In the genomic region with DNA sequence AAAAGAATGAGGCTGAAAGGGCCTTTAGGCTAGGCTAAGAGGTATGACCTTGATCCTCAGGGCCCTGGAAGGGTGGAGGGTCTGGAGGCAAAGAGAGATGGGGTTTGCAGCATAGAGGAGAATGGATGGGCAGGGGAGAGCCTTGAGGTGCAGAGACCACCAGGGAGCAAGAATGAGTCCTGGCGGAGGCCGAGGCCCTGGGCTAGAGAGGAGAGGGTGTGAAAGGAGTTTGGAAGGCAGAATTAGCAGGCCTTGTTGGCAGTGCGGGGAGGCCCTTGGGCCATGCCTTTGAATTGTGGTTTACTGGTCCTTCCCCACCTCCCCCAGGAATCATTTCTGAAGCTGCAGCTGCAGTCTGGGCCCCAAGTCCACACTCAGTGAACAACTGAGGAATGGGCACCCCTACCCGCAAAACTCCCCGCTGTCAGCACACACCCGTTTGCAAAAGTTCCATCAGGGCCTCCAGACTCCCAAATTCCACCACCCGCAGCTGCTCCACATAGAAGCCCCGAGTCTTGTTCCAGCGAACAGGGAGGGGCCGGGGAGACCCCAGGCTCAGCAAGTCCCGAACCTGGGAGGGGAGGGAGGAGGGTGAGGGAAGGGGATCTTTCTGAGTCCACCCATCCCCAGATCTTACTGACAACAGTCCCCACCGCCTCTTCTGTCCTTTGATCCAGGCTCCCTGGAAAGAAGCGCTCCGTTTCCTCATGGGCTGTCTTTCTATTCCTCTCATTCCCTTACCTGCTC, we compare ENCODE assay signal across 16 cellular contexts. TPM values are rescaled to one million over a fixed set of nuclear protein-coding genes. Genes with fewer than 3 reads are reported as not detected.
DNase-seq lines count a peak whose midpoint lies in the region; ATAC-seq lines count a peak whose summit lies in the region.
"Had no signal": no experiment of that assay in that cellular context is flagged by ENCODE, and none has a peak within 500 bp of the region (broad histone marks: within the 10 kb centered on the region; RNA-seq: fewer than 3 reads in every experiment).

No MANE protein-coding gene starts in this region.

- peak overlapping the region; percentile 65 for H3K4me3 Mint-ChIP-seq in activated naive CD4-positive, alpha-beta T cell treated with anti-CD3 and anti-CD28 coated beads, Interleukin-2, amount 50 U/mL, for 24 hours
- no peak overlapping the region for H3K4me3 Mint-ChIP-seq in activated naive CD4-positive, alpha-beta T cell treated with anti-CD3 and anti-CD28 coated beads for 36 hours
- peak overlapping the region; percentile 53 for H3K4me3 Mint-ChIP-seq in activated T-helper 17 cell treated with anti-CD3 and anti-CD28 coated beads, Interleukin-2, amount 50 U/mL, for 72 hours
- H3K4me3 Mint-ChIP-seq in stimulated activated effector memory CD8-positive, alpha-beta T cell treated with anti-CD3 and anti-CD28 coated beads, Interleukin-12 subunit alpha, Interleukin-12 subunit beta, amount 100 ng/mL, for 72 hours, result peak overlapping the region; percentile 32

- intact Hi-C loops in activated naive CD4-positive, alpha-beta T cell treated with anti-CD3 and anti-CD28 coated beads for 36 hours (cut with micrococcal nuclease), result no loop called here
- intact Hi-C loops in left colon (cut with DNase I, micrococcal nuclease), result no loop called here

- H3K36me3 Mint-ChIP-seq in activated naive CD4-positive, alpha-beta T cell treated with anti-CD3 and anti-CD28 coated beads, Interleukin-2, amount 50 U/mL, for 24 hours, result no peaks in the 10 kb centered on the region
- no peaks in the 10 kb centered on the region for H3K36me3 Mint-ChIP-seq in activated naive CD4-positive, alpha-beta T cell treated with anti-CD3 and anti-CD28 coated beads for 36 hours (ENCODE audit: low read depth)
- no peaks in the 10 kb centered on the region for H3K36me3 Mint-ChIP-seq in activated T-helper 17 cell treated with anti-CD3 and anti-CD28 coated beads, Interleukin-2, amount 50 U/mL, for 72 hours (ENCODE audit: low read depth)
- H3K36me3 Mint-ChIP-seq in stimulated activated effector memory CD8-positive, alpha-beta T cell treated with anti-CD3 and anti-CD28 coated beads, Interleukin-12 subunit alpha, Interleukin-12 subunit beta, amount 100 ng/mL, for 72 hours, result no peaks in the 10 kb centered on the region

- H3K9me3 Mint-ChIP-seq in activated naive CD4-positive, alpha-beta T cell treated with anti-CD3 and anti-CD28 coated beads, Interleukin-2, amount 50 U/mL, for 24 hours, result peaks cover 5% of the 10 kb centered on the region
- peaks cover 4% of the 10 kb centered on the region for H3K9me3 Mint-ChIP-seq in activated naive CD4-positive, alpha-beta T cell treated with anti-CD3 and anti-CD28 coated beads for 36 hours
- peaks cover 4% of the 10 kb centered on the region for H3K9me3 Mint-ChIP-seq in activated T-helper 17 cell treated with anti-CD3 and anti-CD28 coated beads, Interleukin-2, amount 50 U/mL, for 72 hours
- H3K9me3 Mint-ChIP-seq in stimulated activated effector memory CD8-positive, alpha-beta T cell treated with anti-CD3 and anti-CD28 coated beads, Interleukin-12 subunit alpha, Interleukin-12 subunit beta, amount 100 ng/mL, for 72 hours, result peaks cover 3% of the 10 kb centered on the region

- no peak overlapping the region for H3K27ac Mint-ChIP-seq in activated naive CD4-positive, alpha-beta T cell treated with anti-CD3 and anti-CD28 coated beads, Interleukin-2, amount 50 U/mL, for 24 hours
- H3K27ac Mint-ChIP-seq in activated naive CD4-positive, alpha-beta T cell treated with anti-CD3 and anti-CD28 coated beads for 36 hours, result no peak overlapping the region
- no peak overlapping the region for H3K27ac Mint-ChIP-seq in activated T-helper 17 cell treated with anti-CD3 and anti-CD28 coated beads, Interleukin-2, amount 50 U/mL, for 72 hours
- no peak overlapping the region for H3K27ac Mint-ChIP-seq in stimulated activated effector memory CD8-positive, alpha-beta T cell treated with anti-CD3 and anti-CD28 coated beads, Interleukin-12 subunit alpha, Interleukin-12 subunit beta, amount 100 ng/mL, for 72 hours

- peaks cover 13% of the 10 kb centered on the region for H3K4me1 Mint-ChIP-seq in activated naive CD4-positive, alpha-beta T cell treated with anti-CD3 and anti-CD28 coated beads, Interleukin-2, amount 50 U/mL, for 24 hours
- H3K4me1 Mint-ChIP-seq in activated naive CD4-positive, alpha-beta T cell treated with anti-CD3 and anti-CD28 coated beads for 36 hours (ENCODE audit: low read depth), result peaks cover 6% of the 10 kb centered on the region
- H3K4me1 Mint-ChIP-seq in activated T-helper 17 cell treated with anti-CD3 and anti-CD28 coated beads, Interleukin-2, amount 50 U/mL, for 72 hours, result peaks cover 4% of the 10 kb centered on the region
- peaks cover 17% of the 10 kb centered on the region for H3K4me1 Mint-ChIP-seq in stimulated activated effector memory CD8-positive, alpha-beta T cell treated with anti-CD3 and anti-CD28 coated beads, Interleukin-12 subunit alpha, Interleukin-12 subunit beta, amount 100 ng/mL, for 72 hours

- DNase-seq in activated naive CD4-positive, alpha-beta T cell treated with anti-CD3 and anti-CD28 coated beads for 36 hours, result no peak
- DNase-seq in left colon (no peak), NCI-H2107 treated with DMSO at 0.1 percent for 48 hours (lab: John Stamatoyannopoulos, UW; ENCODE audit: unreplicated experiment) (no peak), T-helper 1 cell (no peak)
- DNase-seq in stimulated activated effector memory CD8-positive, alpha-beta T cell treated with anti-CD3 and anti-CD28 coated beads, Interleukin-12 subunit alpha, Interleukin-12 subunit beta, amount 100 ng/mL, for 72 hours (ENCODE audit: low spot score in 2 of 2), result no peak
- DNase-seq: activated CD8-positive, alpha-beta memory T cell treated with anti-CD3 and anti-CD28 coated beads, Interleukin-2, amount 50 U/mL, for 4 hours; erythroblast; MG63; NCI-H2081 treated with DMSO at 0.1 percent for 48 hours; NCI-H774; RPMI8226 had no signal

- H3K27me3 Mint-ChIP-seq in activated naive CD4-positive, alpha-beta T cell treated with anti-CD3 and anti-CD28 coated beads, Interleukin-2, amount 50 U/mL, for 24 hours, result peaks cover 24% of the 10 kb centered on the region
- peaks cover 35% of the 10 kb centered on the region for H3K27me3 Mint-ChIP-seq in activated naive CD4-positive, alpha-beta T cell treated with anti-CD3 and anti-CD28 coated beads for 36 hours (ENCODE audit: low read depth)
- peaks cover 35% of the 10 kb centered on the region for H3K27me3 Mint-ChIP-seq in activated T-helper 17 cell treated with anti-CD3 and anti-CD28 coated beads, Interleukin-2, amount 50 U/mL, for 72 hours

- ATAC-seq in activated T-helper 17 cell treated with anti-CD3 and anti-CD28 coated beads, Interleukin-2, amount 50 U/mL, for 72 hours (replicated peaks), result no peak
- peak; percentile 12 for ATAC-seq in left colon
- ATAC-seq in stimulated activated effector memory CD8-positive, alpha-beta T cell treated with anti-CD3 and anti-CD28 coated beads, Interleukin-12 subunit alpha, Interleukin-12 subunit beta, amount 100 ng/mL, for 72 hours, result no peak
- no peak for ATAC-seq in GM18511 (IDR thresholded peaks at IDR 0.05; ENCODE audit: unreplicated experiment)
- ATAC-seq: activated CD4-positive, CD25-positive, alpha-beta regulatory T cell treated with anti-CD3 and anti-CD28 coated beads, Interleukin-2, amount 50 U/mL, for 24 hours had no signal

- CTCF ChIA-PET in activated naive CD4-positive, alpha-beta T cell treated with anti-CD3 and anti-CD28 coated beads for 36 hours (lab: Charles Lee), result interaction anchor here (1.3 to 2.4 kb wide), 3 partner anchors 13 to 15 kb away, joined by 3 to 10 read pairs (median 6); no protein-coding TSS in a partner anchor

RNA-seq across cellular contexts. Expression of a gene that starts 2.1 kb away (rescaled TPM):
- total RNA-seq in activated naive CD4-positive, alpha-beta T cell treated with anti-CD3 and anti-CD28 coated beads for 36 hours, result not detected
- total RNA-seq in activated T-helper 17 cell treated with anti-CD3 and anti-CD28 coated beads, Interleukin-2, amount 50 U/mL, for 72 hours, result not detected
- 10 to 100 TPM; 19.5 to 27.9 TPM for total RNA-seq in left colon
- total RNA-seq: GM23248 had no signal

RNA-seq across cellular contexts. Expression of a gene that starts 18.9 kb away (rescaled TPM):
- total RNA-seq in activated naive CD4-positive, alpha-beta T cell treated with anti-CD3 and anti-CD28 coated beads for 36 hours, result not detected
- total RNA-seq in activated T-helper 17 cell treated with anti-CD3 and anti-CD28 coated beads, Interleukin-2, amount 50 U/mL, for 72 hours, result not detected
- total RNA-seq in left colon, result under 1 TPM; 0.39 to 0.64 TPM
- total RNA-seq: GM23248 had no signal

RNA-seq across cellular contexts. Expression of a gene that starts 58.3 kb away (rescaled TPM):
- total RNA-seq in activated naive CD4-positive, alpha-beta T cell treated with anti-CD3 and anti-CD28 coated beads for 36 hours, result 10 to 100 TPM in 1 of 2 experiments, 1 to 10 TPM in 1; 7.0 to 10.6 TPM
- total RNA-seq in activated T-helper 17 cell treated with anti-CD3 and anti-CD28 coated beads, Interleukin-2, amount 50 U/mL, for 72 hours, result 10 to 100 TPM in 1 of 2 donors, 1 to 10 TPM in 1; 7.8 to 12.0 TPM
- 1 to 10 TPM; 2.7 to 3.7 TPM for total RNA-seq in left colon

Comparison
In these comparisons a context has a peak if more than half of its experiments do, and no peak if none do; other contexts are left out.
1. RNA of a gene that starts 2.1 kb away (total RNA-seq): 19.5 to 27.9 TPM in left colon; not detected in activated naive CD4-positive, alpha-beta T cell treated with anti-CD3 and anti-CD28 coated beads for 36 hours and not detected in activated T-helper 17 cell treated with anti-CD3 and anti-CD28 coated beads, Interleukin-2, amount 50 U/mL, for 72 hours; every median in the first group is over 10 times any median in the second.